Comparison of ENCODE assay signal across 21 cellular contexts in genomic region chr7:90760892-90761291, GRCh38.
DNase-seq lines count a peak whose midpoint lies in the region; ATAC-seq and TF ChIP-seq lines count a peak whose summit lies in the region.
"Had no signal": no experiment of that assay in that cellular context is flagged by ENCODE, and none has a peak within 500 bp of the region (broad histone marks: within the 10 kb centered on the region; RNA-seq: fewer than 3 reads in every experiment).

No MANE protein-coding gene starts in this region.

- no peaks in the 10 kb centered on the region for H3K27me3 ChIP-seq in DOHH2 (ENCODE audit: control insufficient read depth, low read length)
- H3K27me3 ChIP-seq in SU-DHL-6 (ENCODE audit: low read length): no peaks in the 10 kb centered on the region
- H3K27me3 ChIP-seq in neural progenitor cell: no peaks in the 10 kb centered on the region
- H3K27me3 ChIP-seq: SJSA1 had no signal

- no peak for ATAC-seq in HG03520 (IDR thresholded peaks at IDR 0.05; ENCODE audit: unreplicated experiment)
- ATAC-seq in omental fat pad (ENCODE audit: low FRiP score): no peak
- ATAC-seq: CD8-positive, alpha-beta T cell; Right ventricle myocardium inferior had no signal

- H2AFZ ChIP-seq in SU-DHL-6 (ENCODE audit: low read depth, low read length, severe bottlenecking) (no peak overlapping the region), neural progenitor cell (replicated peaks) (no peak overlapping the region)

- no peaks in the 10 kb centered on the region for H3K9me3 Mint-ChIP-seq in neural progenitor cell
- H3K9me3 Mint-ChIP-seq: CD8-positive, alpha-beta T cell had no signal

- H3K36me3 Mint-ChIP-seq in neural progenitor cell: peaks cover 11% of the 10 kb centered on the region
- H3K36me3 Mint-ChIP-seq: CD8-positive, alpha-beta T cell had no signal

- H3K36me3 ChIP-seq in DOHH2 (ENCODE audit: control insufficient read depth, low read length): peaks cover 86% of the 10 kb centered on the region
- peaks cover 13% of the 10 kb centered on the region for H3K36me3 ChIP-seq in SU-DHL-6 (ENCODE audit: low read length)
- no peaks in the 10 kb centered on the region for H3K36me3 ChIP-seq in neural progenitor cell
- H3K36me3 ChIP-seq: SJSA1 had no signal

- H3K79me2 ChIP-seq in DOHH2 (ENCODE audit: control insufficient read depth, low read length) (peaks cover 100% of the 10 kb centered on the region), SU-DHL-6 (ENCODE audit: insufficient read depth, low read length) (peaks cover 99% of the 10 kb centered on the region), neural progenitor cell (ENCODE audit: low read depth) (peaks cover 1% of the 10 kb centered on the region)

- peaks cover 13% of the 10 kb centered on the region for H3F3A ChIP-seq in DOHH2 (ENCODE audit: control insufficient read depth, insufficient read depth)
- H3F3A ChIP-seq in SU-DHL-6 (ENCODE audit: insufficient read depth): peaks cover 32% of the 10 kb centered on the region
- peaks cover 16% of the 10 kb centered on the region for H3F3A ChIP-seq in neural progenitor cell (ENCODE audit: low read depth)

- no peak overlapping the region for H3K27ac Mint-ChIP-seq in neural progenitor cell
- H3K27ac Mint-ChIP-seq: CD8-positive, alpha-beta T cell had no signal

- intact Hi-C loops in cardiac septum (cut with DNase I): no loop called here

- H3K9me2 ChIP-seq in DOHH2 (replicated peaks; ENCODE audit: control insufficient read depth, low read length) (no peaks in the 10 kb centered on the region), SU-DHL-6 (replicated peaks; ENCODE audit: insufficient read depth, low read length) (no peaks in the 10 kb centered on the region)

- DNase-seq in fibroblast of peridontal ligament (ENCODE audit: extremely low read depth) (peak; percentile 34), neural progenitor cell (ENCODE audit: low spot score) (no peak), cardiac septum (ENCODE audit: low spot score) (no peak), GM20000 (ENCODE audit: low spot score) (no peak), omental fat pad (ENCODE audit: low spot score) (no peak)
- DNase-seq: 8988T; C1 segment of cervical spinal cord; CD8-positive, alpha-beta T cell; DMS153; GDM1; Kasumi-1; NCI-H1417; NCI-H1694 treated with DMSO at 0.1 percent for 48 hours; NCI-H2081 treated with DMSO at 0.1 percent for 48 hours; NCI-H2171 treated with DMSO at 0.1 percent for 48 hours; NCI-H526 had no signal

- no peak overlapping the region for H3K4me3 ChIP-seq in DOHH2 (ENCODE audit: low read length)
- no peak overlapping the region for H3K4me3 ChIP-seq in SU-DHL-6 (ENCODE audit: insufficient read depth, low read length, poor library complexity, severe bottlenecking)
- no peak overlapping the region for H3K4me3 ChIP-seq in neural progenitor cell
- H3K4me3 ChIP-seq: SJSA1 had no signal

- H3K27ac ChIP-seq in DOHH2 (ENCODE audit: low read depth, low read length) (no peak overlapping the region), SU-DHL-6 (ENCODE audit: low read depth, low read length) (no peak overlapping the region), neural progenitor cell (no peak overlapping the region)
- H3K27ac ChIP-seq: SJSA1 had no signal

- H3K9ac ChIP-seq in SU-DHL-6 (ENCODE audit: low read length) (no peak overlapping the region), neural progenitor cell (no peak overlapping the region)

- peaks cover 17% of the 10 kb centered on the region for H3K4me1 Mint-ChIP-seq in neural progenitor cell

- H3K4me2 ChIP-seq in DOHH2 (ENCODE audit: low read length): peak overlapping the region; percentile 71
- peak overlapping the region; percentile 5 for H3K4me2 ChIP-seq in SU-DHL-6 (ENCODE audit: low read depth, low read length, poor library complexity, severe bottlenecking)
- H3K4me2 ChIP-seq in neural progenitor cell: peak overlapping the region; percentile 2

- TF ChIP-seq CTCF in DOHH2 (IDR thresholded peaks at IDR 0.05; ENCODE audit: low read depth, low read length, poor library complexity, severe bottlenecking): no peak
- no peak for TF ChIP-seq CTCF in SU-DHL-6 (IDR thresholded peaks at IDR 0.05; ENCODE audit: insufficient read depth, low read length, poor library complexity, severe bottlenecking)
- no peak for TF ChIP-seq CTCF in neural progenitor cell (IDR thresholded peaks at IDR 0.05)
- TF ChIP-seq CTCF in GM20000 (IDR thresholded peaks at IDR 0.05; ENCODE audit: extremely low read depth, missing control alignments): no peak
- TF ChIP-seq CTCF in omental fat pad (IDR thresholded peaks at IDR 0.05): no peak

- no peak overlapping the region for H3K4me3 Mint-ChIP-seq in neural progenitor cell
- H3K4me3 Mint-ChIP-seq: CD8-positive, alpha-beta T cell had no signal

- H3K27me3 Mint-ChIP-seq in neural progenitor cell (ENCODE audit: insufficient read depth, low read depth): no peaks in the 10 kb centered on the region

- no peaks in the 10 kb centered on the region for H3K9me3 ChIP-seq in DOHH2 (ENCODE audit: control insufficient read depth, insufficient read depth, low read length)
- no peaks in the 10 kb centered on the region for H3K9me3 ChIP-seq in SU-DHL-6 (ENCODE audit: insufficient read depth, low read length)
- H3K9me3 ChIP-seq in neural progenitor cell (ENCODE audit: low read depth): no peaks in the 10 kb centered on the region
- H3K9me3 ChIP-seq: SJSA1 had no signal

- no peaks in the 10 kb centered on the region for H4K20me1 ChIP-seq in DOHH2 (ENCODE audit: control insufficient read depth, insufficient read depth, low read depth, low read length)
- no peaks in the 10 kb centered on the region for H4K20me1 ChIP-seq in SU-DHL-6 (ENCODE audit: low read depth, low read length)
- no peaks in the 10 kb centered on the region for H4K20me1 ChIP-seq in neural progenitor cell (ENCODE audit: low read depth)

- H3K4me1 ChIP-seq in DOHH2 (ENCODE audit: control insufficient read depth, low read length) (peaks cover 98% of the 10 kb centered on the region), neural progenitor cell (peaks cover 51% of the 10 kb centered on the region)
- H3K4me1 ChIP-seq: SJSA1 had no signal

Comparison
In these comparisons a context has a peak if more than half of its experiments do, and no peak if none do; other contexts are left out.
1. H3K4me2 ChIP-seq: peak in every context shown above with its lines; median percentile 71 in DOHH2; 5 in SU-DHL-6; 2 in neural progenitor cell.